ENCODE assay signal across 12 cellular contexts in genomic region chr17:28133562-28133970, GRCh38.
DNase-seq lines count a peak whose midpoint lies in the region; ATAC-seq, FAIRE-seq and TF ChIP-seq lines count a peak whose summit lies in the region.
"Had no signal": no experiment of that assay in that cellular context is flagged by ENCODE, and none has a peak within 500 bp of the region (broad histone marks: within the 10 kb centered on the region; RNA-seq: fewer than 3 reads in every experiment).

No MANE protein-coding gene starts in this region.

- no peak overlapping the region for H3K4me3 ChIP-seq in PC-3 (ENCODE audit: low read length)
- H3K4me3 ChIP-seq in choroid plexus epithelial cell (ENCODE audit: low read depth, low read length) = no peak overlapping the region
- H3K4me3 ChIP-seq in pancreas = no peak overlapping the region
- no peak overlapping the region for H3K4me3 ChIP-seq in coronary artery
- H3K4me3 ChIP-seq: dorsolateral prefrontal cortex had no signal

- H3K27ac ChIP-seq in PC-3 (ENCODE audit: low read length) = peak overlapping the region; percentile 68
- H3K27ac ChIP-seq in pancreas = no peak overlapping the region
- no peak overlapping the region for H3K27ac ChIP-seq in coronary artery
- H3K27ac ChIP-seq: KMS-11 had no signal

- H3K27me3 ChIP-seq in PC-3 (ENCODE audit: low read length) = no peaks in the 10 kb centered on the region
- no peaks in the 10 kb centered on the region for H3K27me3 ChIP-seq in pancreas
- H3K27me3 ChIP-seq: dorsolateral prefrontal cortex had no signal

- H3F3A ChIP-seq in PC-3 (ENCODE audit: low read length, unreplicated experiment) = no peaks in the 10 kb centered on the region

- H3K9me2 ChIP-seq in PC-3 (replicated peaks; ENCODE audit: low read length) = no peaks in the 10 kb centered on the region

- H3K9me3 ChIP-seq in PC-3 (ENCODE audit: low read length) = no peaks in the 10 kb centered on the region
- H3K9me3 ChIP-seq in pancreas = no peaks in the 10 kb centered on the region

- H3K79me2 ChIP-seq in PC-3 (ENCODE audit: low read length) = no peaks in the 10 kb centered on the region

- H2AFZ ChIP-seq in PC-3 (ENCODE audit: low read length) = no peak overlapping the region

- CTCF ChIA-PET in PC-3 (lab: Charles Lee) = no interaction called here

- no TSS peak for BruUV-seq in PC-3 (replicated peaks; lab: Mats Ljungman, UMichigan)

- no peak for FAIRE-seq in pancreas (lab: Jason Lieb, UNC)

- POLR2A ChIA-PET in PC-3 (lab: Charles Lee; ENCODE audit: unreplicated experiment) = interaction anchor here (0.6 kb wide), 1 partner anchor 57 kb away, joined by 3 read pairs; no protein-coding TSS in a partner anchor

- intact Hi-C loops in PC-3 (cut with micrococcal nuclease) (no loop called here), pancreas (cut with DNase I) (no loop called here)

- H4K20me1 ChIP-seq in PC-3 (ENCODE audit: low read length) = no peaks in the 10 kb centered on the region

- 0 out of 2 replicates have a peak overlapping the region, but pooled peaks have one; percentile 1 for H3K4me2 ChIP-seq in PC-3 (ENCODE audit: low read length)
- H3K4me2 ChIP-seq: KMS-11 had no signal

- H3K9ac ChIP-seq in PC-3 (ENCODE audit: low read length) = no peak overlapping the region
- H3K9ac ChIP-seq: KMS-11 had no signal

- peak; percentile 93 for DNase-seq in EH (ENCODE audit: low read depth)
- peak; percentile 66 for DNase-seq in PC-3
- peak; percentile 28 for DNase-seq in choroid plexus epithelial cell (ENCODE audit: low read depth)
- DNase-seq in pulmonary artery endothelial cell (ENCODE audit: low read depth, low spot score) = peak; percentile 66
- DNase-seq in stimulated activated CD4-positive, alpha-beta T cell treated with anti-CD3 and anti-CD28 coated beads, Interleukin-4, amount 100 ng/mL, for 24 hours = no peak
- no peak for DNase-seq in pancreas
- DNase-seq in coronary artery (ENCODE audit: low spot score) = no peak
- DNase-seq: dorsolateral prefrontal cortex, NCI-H2171, retina, RPMI8226 had no signal

- H3K4me1 ChIP-seq in PC-3 (ENCODE audit: insufficient read depth, low read length) = peaks cover 12% of the 10 kb centered on the region
- H3K4me1 ChIP-seq in pancreas = no peaks in the 10 kb centered on the region

- peak; percentile 68 for ATAC-seq in PC-3
- no peak for ATAC-seq in pancreas

- H3K36me3 ChIP-seq in PC-3 (ENCODE audit: low read depth, low read length) (no peaks in the 10 kb centered on the region; the same call in 1 of the 2 replicates), pancreas (no peaks in the 10 kb centered on the region)

- TF ChIP-seq CTCF in PC-3 (conservative IDR thresholded peaks at IDR 0.05; ENCODE audit: low read depth, low read length) = no peak
- no peak for TF ChIP-seq CTCF in choroid plexus epithelial cell (conservative IDR thresholded peaks at IDR 0.05; ENCODE audit: low read depth, low read length)
- TF ChIP-seq CTCF in pancreas (IDR thresholded peaks at IDR 0.05) = no peak
- TF ChIP-seq CTCF in coronary artery (IDR thresholded peaks at IDR 0.05) = no peak

Comparison
In these comparisons a context has a peak if more than half of its experiments do, and no peak if none do; other contexts are left out.
1. DNase-seq: peak in EH (single experiment), PC-3 (single experiment), choroid plexus epithelial cell (single experiment) and pulmonary artery endothelial cell (single experiment); none in stimulated activated CD4-positive, alpha-beta T cell treated with anti-CD3 and anti-CD28 coated beads, Interleukin-4, amount 100 ng/mL, for 24 hours (single experiment), pancreas (0 of 6) and coronary artery (single experiment).